ENCODE assay signal across 1 cellular context in genomic region chr1:205124726-205125125, GRCh38.
TF ChIP-seq lines count a peak whose summit lies in the region.

No MANE protein-coding gene starts in this region.

TF ChIP-seq in HepG2, 621 proteins besides CTCF, POLR2A, EP300 and RAD21:
- TF ChIP-seq ZNF691 (CRISPR knock-in tag; IDR thresholded peaks at IDR 0.05; ENCODE audit: borderline replicate concordance, low read depth): no peak
- TF ChIP-seq ZFX (CRISPR knock-in tag; IDR thresholded peaks at IDR 0.05; ENCODE audit: low read depth): no peak
- TF ChIP-seq KDM4B (CRISPR knock-in tag; IDR thresholded peaks at IDR 0.05): no peak
- TF ChIP-seq SOX6 (IDR thresholded peaks at IDR 0.05): no peak
- no peak for TF ChIP-seq SOX6 (CRISPR knock-in tag; IDR thresholded peaks at IDR 0.05)
- TF ChIP-seq NFATC3 (CRISPR knock-in tag; IDR thresholded peaks at IDR 0.05): no peak
- TF ChIP-seq, protein P1, sequence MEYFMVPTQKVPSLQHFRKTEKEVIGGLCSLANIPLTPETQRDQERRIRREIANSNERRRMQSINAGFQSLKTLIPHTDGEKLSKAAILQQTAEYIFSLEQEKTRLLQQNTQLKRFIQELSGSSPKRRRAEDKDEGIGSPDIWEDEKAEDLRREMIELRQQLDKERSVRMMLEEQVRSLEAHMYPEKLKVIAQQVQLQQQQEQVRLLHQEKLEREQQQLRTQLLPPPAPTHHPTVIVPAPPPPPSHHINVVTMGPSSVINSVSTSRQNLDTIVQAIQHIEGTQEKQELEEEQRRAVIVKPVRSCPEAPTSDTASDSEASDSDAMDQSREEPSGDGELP (IDR thresholded peaks at IDR 0.05; ENCODE audit: borderline replicate concordance, low read depth): no peak
- no peak for TF ChIP-seq MEIS2 (CRISPR knock-in tag; IDR thresholded peaks at IDR 0.05)
- no peak for TF ChIP-seq ZBTB1 (CRISPR knock-in tag; IDR thresholded peaks at IDR 0.05; ENCODE audit: borderline replicate concordance)
- no peak for TF ChIP-seq ZKSCAN5 (CRISPR knock-in tag; IDR thresholded peaks at IDR 0.05)
- no peak for TF ChIP-seq ZNF616 (CRISPR knock-in tag; IDR thresholded peaks at IDR 0.05; ENCODE audit: low read depth)
- TF ChIP-seq ZBTB10 (CRISPR knock-in tag; IDR thresholded peaks at IDR 0.05; ENCODE audit: borderline replicate concordance): no peak
- TF ChIP-seq SNRNP70 (IDR thresholded peaks at IDR 0.05; ENCODE audit: low read depth, low read length): no peak
- TF ChIP-seq HMG20B (CRISPR knock-in tag; conservative IDR thresholded peaks at IDR 0.05): no peak
- TF ChIP-seq ZNF788 (CRISPR knock-in tag; IDR thresholded peaks at IDR 0.05; ENCODE audit: borderline replicate concordance): no peak
- TF ChIP-seq ZNF501 (CRISPR knock-in tag; IDR thresholded peaks at IDR 0.05): no peak
- TF ChIP-seq, protein P2, sequence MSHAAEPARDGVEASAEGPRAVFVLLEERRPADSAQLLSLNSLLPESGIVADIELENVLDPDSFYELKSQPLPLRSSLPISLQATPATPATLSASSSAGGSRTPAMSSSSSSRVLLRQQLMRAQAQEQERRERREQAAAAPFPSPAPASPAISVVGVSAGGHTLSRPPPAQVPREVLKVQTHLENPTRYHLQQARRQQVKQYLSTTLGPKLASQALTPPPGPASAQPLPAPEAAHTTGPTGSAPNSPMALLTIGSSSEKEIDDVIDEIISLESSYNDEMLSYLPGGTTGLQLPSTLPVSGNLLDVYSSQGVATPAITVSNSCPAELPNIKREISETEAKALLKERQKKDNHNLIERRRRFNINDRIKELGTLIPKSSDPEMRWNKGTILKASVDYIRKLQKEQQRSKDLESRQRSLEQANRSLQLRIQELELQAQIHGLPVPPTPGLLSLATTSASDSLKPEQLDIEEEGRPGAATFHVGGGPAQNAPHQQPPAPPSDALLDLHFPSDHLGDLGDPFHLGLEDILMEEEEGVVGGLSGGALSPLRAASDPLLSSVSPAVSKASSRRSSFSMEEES (CRISPR knock-in tag; IDR thresholded peaks at IDR 0.05): no peak
- TF ChIP-seq, protein P3, sequence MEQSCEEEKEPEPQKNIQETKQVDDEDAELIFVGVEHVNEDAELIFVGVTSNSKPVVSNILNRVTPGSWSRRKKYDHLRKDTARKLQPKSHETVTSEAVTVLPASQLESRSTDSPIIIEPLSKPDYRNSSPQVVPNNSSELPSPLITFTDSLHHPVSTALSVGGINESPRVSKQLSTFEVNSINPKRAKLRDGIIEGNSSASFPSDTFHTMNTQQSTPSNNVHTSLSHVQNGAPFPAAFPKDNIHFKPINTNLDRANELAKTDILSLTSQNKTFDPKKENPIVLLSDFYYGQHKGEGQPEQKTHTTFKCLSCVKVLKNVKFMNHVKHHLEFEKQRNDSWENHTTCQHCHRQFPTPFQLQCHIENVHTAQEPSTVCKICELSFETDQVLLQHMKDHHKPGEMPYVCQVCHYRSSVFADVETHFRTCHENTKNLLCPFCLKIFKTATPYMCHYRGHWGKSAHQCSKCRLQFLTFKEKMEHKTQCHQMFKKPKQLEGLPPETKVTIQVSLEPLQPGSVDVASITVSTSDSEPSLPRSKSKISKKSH (CRISPR knock-in tag; IDR thresholded peaks at IDR 0.05; ENCODE audit: borderline replicate concordance): no peak
- TF ChIP-seq SOX13 (IDR thresholded peaks at IDR 0.05): no peak
- no peak for TF ChIP-seq SOX13 (CRISPR knock-in tag; conservative IDR thresholded peaks at IDR 0.05 in 1 of 2, IDR thresholded peaks at IDR 0.05 in 1 of 2)
- TF ChIP-seq PHF20 (CRISPR knock-in tag; IDR thresholded peaks at IDR 0.05): no peak
- TF ChIP-seq KLF16 (CRISPR knock-in tag; IDR thresholded peaks at IDR 0.05): no peak
